In the genomic region with DNA sequence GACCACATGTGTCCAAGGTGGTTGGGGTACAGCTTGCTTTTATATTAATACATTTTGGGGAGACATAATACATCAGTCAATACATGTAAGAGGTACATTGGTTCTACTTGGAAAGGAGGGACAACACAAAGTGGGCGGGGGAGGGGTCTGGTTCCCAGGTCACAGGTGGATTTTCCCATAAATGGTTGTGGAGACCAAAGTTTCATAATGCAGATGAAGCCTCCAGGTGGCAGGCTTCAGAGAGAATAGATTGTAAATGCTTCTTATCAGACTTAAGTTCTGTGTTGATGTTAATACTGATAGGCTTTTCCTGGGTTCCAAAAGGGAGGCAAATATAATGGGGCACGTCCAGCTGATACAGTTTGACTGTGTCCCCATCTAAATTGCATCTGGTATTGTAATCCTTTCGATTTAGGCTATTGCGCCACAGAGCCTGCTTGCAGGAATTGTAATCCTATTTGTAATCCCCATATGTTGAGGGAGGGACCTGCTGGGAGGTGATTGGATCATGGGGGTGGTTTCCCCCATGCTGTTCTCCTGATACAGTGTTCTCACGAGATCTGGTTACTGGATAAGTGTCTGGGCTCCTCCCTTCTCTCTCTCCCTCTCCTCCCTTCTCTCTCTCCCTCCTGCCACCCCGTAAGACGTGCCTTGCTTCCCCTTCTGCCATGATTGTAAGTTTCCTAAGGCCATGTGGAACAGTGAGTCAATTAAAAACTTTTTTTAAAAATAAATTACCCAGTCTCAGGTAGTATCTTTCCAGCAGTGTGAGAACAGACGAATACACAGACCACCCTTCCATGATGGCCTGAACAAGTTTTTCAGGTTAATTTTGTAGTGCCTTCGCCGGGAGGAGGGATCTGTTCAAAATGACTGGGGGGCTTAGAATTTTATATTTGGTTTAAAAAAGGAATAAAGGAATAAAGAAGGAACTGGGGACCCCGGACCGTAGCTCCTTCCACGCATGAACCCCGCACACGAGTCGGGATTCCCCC, we compare ENCODE assay signal across 8 cellular contexts. TPM values are rescaled to one million over a fixed set of nuclear protein-coding genes. Genes with fewer than 3 reads are reported as not detected.
A peak's percentile ranks its signal among the peaks of the same experiment; 100 is the strongest.
DNase-seq lines count a peak whose midpoint lies in the region; ATAC-seq lines count a peak whose summit lies in the region.

No MANE protein-coding gene starts in this region.

- H3K27me3 Mint-ChIP-seq in activated T-helper 17 cell treated with anti-CD3 and anti-CD28 coated beads, Interleukin-2, amount 50 U/mL, for 72 hours: peaks cover 29% of the 10 kb centered on the region

- H3K9me3 ChIP-seq in iPS-15b (ENCODE audit: control insufficient read depth, insufficient read depth, low read length): no peaks in the 10 kb centered on the region

- DNase-seq in NCI-H345 (lab: John Stamatoyannopoulos, UW): peak; percentile 16
- DNase-seq in NCI-H345 treated with DMSO at 0.1 percent for 48 hours (lab: John Stamatoyannopoulos, UW; ENCODE audit: unreplicated experiment): no peak
- DNase-seq in NAMALWA (ENCODE audit: low spot score): peak; percentile 24
- no peak for DNase-seq in stimulated activated naive CD8-positive, alpha-beta T cell treated with anti-CD3 and anti-CD28 coated beads, Interleukin-15, Interleukin-2, amounts not matched to agents 100 U/mL and 50 U/mL, for 24 hours
- no peak for DNase-seq in anterior cingulate cortex (lab: John Stamatoyannopoulos, UW)

- H3K4me3 ChIP-seq in iPS-15b (ENCODE audit: low read depth, low read length): peak overlapping the region; percentile 71

- no peak for ATAC-seq in activated T-helper 17 cell treated with anti-CD3 and anti-CD28 coated beads, Interleukin-2, amount 50 U/mL, for 72 hours (replicated peaks)
- ATAC-seq in stimulated activated naive CD8-positive, alpha-beta T cell treated with anti-CD3 and anti-CD28 coated beads, Interleukin-15, Interleukin-2, amounts not matched to agents 100 U/mL and 50 U/mL, for 24 hours: peak; percentile 25
- ATAC-seq in GM19023 (IDR thresholded peaks at IDR 0.05; ENCODE audit: unreplicated experiment): no peak

- no peak overlapping the region for H3K27ac Mint-ChIP-seq in activated T-helper 17 cell treated with anti-CD3 and anti-CD28 coated beads, Interleukin-2, amount 50 U/mL, for 72 hours

- H3K9ac ChIP-seq in iPS-15b (ENCODE audit: low read depth, low read length): no peak overlapping the region

- H3K9me3 Mint-ChIP-seq in activated T-helper 17 cell treated with anti-CD3 and anti-CD28 coated beads, Interleukin-2, amount 50 U/mL, for 72 hours: no peaks in the 10 kb centered on the region

- H3K36me3 Mint-ChIP-seq in activated T-helper 17 cell treated with anti-CD3 and anti-CD28 coated beads, Interleukin-2, amount 50 U/mL, for 72 hours (ENCODE audit: low read depth): no peaks in the 10 kb centered on the region

- H3K4me1 ChIP-seq in iPS-15b (ENCODE audit: control insufficient read depth, insufficient read depth, low read length): no peaks in the 10 kb centered on the region

- peaks cover 12% of the 10 kb centered on the region for H3K4me1 Mint-ChIP-seq in activated T-helper 17 cell treated with anti-CD3 and anti-CD28 coated beads, Interleukin-2, amount 50 U/mL, for 72 hours

- H3K27me3 ChIP-seq in iPS-15b (ENCODE audit: control insufficient read depth, insufficient read depth, low read length): peaks cover 8% of the 10 kb centered on the region

- H3K4me3 Mint-ChIP-seq in activated T-helper 17 cell treated with anti-CD3 and anti-CD28 coated beads, Interleukin-2, amount 50 U/mL, for 72 hours: peak overlapping the region; percentile 93

- H3K36me3 ChIP-seq in iPS-15b (ENCODE audit: control insufficient read depth, insufficient read depth, low read length): peaks cover 2% of the 10 kb centered on the region

RNA-seq across cellular contexts. Expression of gene ZNF823, which starts 44.9 kb away (rescaled TPM):
- 1 to 10 TPM; 1.9 to 2.8 TPM for total RNA-seq in activated T-helper 17 cell treated with anti-CD3 and anti-CD28 coated beads, Interleukin-2, amount 50 U/mL, for 72 hours

Comparison
In these comparisons a context has a peak if more than half of its experiments do, and no peak if none do; other contexts are left out.
1. DNase-seq: peak in NCI-H345 (single experiment) and NAMALWA (single experiment); none in NCI-H345 treated with DMSO at 0.1 percent for 48 hours (single experiment), stimulated activated naive CD8-positive, alpha-beta T cell treated with anti-CD3 and anti-CD28 coated beads, Interleukin-15, Interleukin-2, amounts not matched to agents 100 U/mL and 50 U/mL, for 24 hours (single experiment) and anterior cingulate cortex (0 of 58).